1 cellular context compared by ENCODE assay signal in genomic region chr5:96655506-96655905, GRCh38.
TF ChIP-seq lines count a peak whose summit lies in the region.

No MANE protein-coding gene starts in this region.

TF ChIP-seq in GM23338, 12 proteins besides CTCF, POLR2A, EP300 and RAD21 (continued from another document):
- TF ChIP-seq, protein P1, sequence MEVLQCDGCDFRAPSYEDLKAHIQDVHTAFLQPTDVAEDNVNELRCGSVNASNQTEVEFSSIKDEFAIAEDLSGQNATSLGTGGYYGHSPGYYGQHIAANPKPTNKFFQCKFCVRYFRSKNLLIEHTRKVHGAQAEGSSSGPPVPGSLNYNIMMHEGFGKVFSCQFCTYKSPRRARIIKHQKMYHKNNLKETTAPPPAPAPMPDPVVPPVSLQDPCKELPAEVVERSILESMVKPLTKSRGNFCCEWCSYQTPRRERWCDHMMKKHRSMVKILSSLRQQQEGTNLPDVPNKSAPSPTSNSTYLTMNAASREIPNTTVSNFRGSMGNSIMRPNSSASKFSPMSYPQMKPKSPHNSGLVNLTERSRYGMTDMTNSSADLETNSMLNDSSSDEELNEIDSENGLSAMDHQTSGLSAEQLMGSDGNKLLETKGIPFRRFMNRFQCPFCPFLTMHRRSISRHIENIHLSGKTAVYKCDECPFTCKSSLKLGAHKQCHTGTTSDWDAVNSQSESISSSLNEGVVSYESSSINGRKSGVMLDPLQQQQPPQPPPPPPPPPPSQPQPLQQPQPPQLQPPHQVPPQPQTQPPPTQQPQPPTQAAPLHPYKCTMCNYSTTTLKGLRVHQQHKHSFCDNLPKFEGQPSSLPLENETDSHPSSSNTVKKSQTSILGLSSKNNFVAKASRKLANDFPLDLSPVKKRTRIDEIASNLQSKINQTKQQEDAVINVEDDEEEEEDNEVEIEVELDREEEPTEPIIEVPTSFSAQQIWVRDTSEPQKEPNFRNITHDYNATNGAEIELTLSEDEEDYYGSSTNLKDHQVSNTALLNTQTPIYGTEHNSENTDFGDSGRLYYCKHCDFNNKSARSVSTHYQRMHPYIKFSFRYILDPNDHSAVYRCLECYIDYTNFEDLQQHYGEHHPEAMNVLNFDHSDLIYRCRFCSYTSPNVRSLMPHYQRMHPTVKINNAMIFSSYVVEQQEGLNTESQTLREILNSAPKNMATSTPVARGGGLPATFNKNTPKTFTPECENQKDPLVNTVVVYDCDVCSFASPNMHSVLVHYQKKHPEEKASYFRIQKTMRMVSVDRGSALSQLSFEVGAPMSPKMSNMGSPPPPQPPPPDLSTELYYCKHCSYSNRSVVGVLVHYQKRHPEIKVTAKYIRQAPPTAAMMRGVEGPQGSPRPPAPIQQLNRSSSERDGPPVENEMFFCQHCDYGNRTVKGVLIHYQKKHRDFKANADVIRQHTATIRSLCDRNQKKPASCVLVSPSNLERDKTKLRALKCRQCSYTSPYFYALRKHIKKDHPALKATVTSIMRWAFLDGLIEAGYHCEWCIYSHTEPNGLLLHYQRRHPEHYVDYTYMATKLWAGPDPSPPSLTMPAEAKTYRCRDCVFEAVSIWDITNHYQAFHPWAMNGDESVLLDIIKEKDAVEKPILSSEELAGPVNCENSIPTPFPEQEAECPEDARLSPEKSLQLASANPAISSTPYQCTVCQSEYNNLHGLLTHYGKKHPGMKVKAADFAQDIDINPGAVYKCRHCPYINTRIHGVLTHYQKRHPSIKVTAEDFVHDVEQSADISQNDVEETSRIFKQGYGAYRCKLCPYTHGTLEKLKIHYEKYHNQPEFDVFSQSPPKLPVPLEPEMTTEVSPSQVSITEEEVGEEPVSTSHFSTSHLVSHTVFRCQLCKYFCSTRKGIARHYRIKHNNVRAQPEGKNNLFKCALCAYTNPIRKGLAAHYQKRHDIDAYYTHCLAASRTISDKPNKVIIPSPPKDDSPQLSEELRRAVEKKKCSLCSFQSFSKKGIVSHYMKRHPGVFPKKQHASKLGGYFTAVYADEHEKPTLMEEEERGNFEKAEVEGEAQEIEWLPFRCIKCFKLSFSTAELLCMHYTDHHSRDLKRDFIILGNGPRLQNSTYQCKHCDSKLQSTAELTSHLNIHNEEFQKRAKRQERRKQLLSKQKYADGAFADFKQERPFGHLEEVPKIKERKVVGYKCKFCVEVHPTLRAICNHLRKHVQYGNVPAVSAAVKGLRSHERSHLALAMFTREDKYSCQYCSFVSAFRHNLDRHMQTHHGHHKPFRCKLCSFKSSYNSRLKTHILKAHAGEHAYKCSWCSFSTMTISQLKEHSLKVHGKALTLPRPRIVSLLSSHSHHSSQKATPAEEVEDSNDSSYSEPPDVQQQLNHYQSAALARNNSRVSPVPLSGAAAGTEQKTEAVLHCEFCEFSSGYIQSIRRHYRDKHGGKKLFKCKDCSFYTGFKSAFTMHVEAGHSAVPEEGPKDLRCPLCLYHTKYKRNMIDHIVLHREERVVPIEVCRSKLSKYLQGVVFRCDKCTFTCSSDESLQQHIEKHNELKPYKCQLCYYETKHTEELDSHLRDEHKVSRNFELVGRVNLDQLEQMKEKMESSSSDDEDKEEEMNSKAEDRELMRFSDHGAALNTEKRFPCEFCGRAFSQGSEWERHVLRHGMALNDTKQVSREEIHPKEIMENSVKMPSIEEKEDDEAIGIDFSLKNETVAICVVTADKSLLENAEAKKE (CRISPR knock-in tag; IDR thresholded peaks at IDR 0.05) = no peak
- TF ChIP-seq ZNF114 (CRISPR knock-in tag; IDR thresholded peaks at IDR 0.05) (no peak), STAT1 (IDR thresholded peaks at IDR 0.05; ENCODE audit: unreplicated experiment) (no peak), ZNF331 (CRISPR knock-in tag; IDR thresholded peaks at IDR 0.05; ENCODE audit: low read depth) (no peak)
